Comparison of ENCODE assay signal across 21 cellular contexts in the genomic region with DNA sequence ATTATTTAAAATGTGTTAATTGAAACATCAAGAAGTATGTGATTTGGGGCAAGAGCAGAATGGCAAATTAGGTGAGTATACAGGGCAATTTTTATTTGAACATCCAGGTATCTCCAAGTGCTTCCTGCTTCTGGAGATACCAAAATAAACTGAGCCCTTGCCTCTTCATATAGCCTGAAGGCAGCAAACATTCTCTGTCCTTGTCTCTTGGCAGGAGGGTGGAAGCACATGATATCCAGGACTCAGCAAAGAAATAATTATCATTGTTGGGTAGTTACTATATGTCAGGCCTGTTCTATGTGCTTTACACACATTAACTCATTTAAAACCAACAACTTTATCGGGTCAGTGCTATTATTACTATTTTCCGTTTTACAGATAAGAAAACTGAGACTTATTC. TPM values are rescaled to one million over a fixed set of nuclear protein-coding genes. Genes with fewer than 3 reads are reported as not detected.
DNase-seq lines count a peak whose midpoint lies in the region; ATAC-seq and TF ChIP-seq lines count a peak whose summit lies in the region.
"Had no signal": no experiment of that assay in that cellular context is flagged by ENCODE, and none has a peak within 500 bp of the region (broad histone marks: within the 10 kb centered on the region; RNA-seq: fewer than 3 reads in every experiment).

No MANE protein-coding gene starts in this region.

- no peak for TF ChIP-seq CTCF in left ventricle myocardium inferior (IDR thresholded peaks at IDR 0.05; ENCODE audit: borderline replicate concordance)
- no peak for TF ChIP-seq CTCF in osteoblast (IDR thresholded peaks at IDR 0.05; ENCODE audit: extremely low read depth, low read depth, low read length)

- DNase-seq in NCI-H345 (lab: John Stamatoyannopoulos, UW) (peak; percentile 20), NCI-H345 treated with DMSO at 0.1 percent for 48 hours (lab: John Stamatoyannopoulos, UW; ENCODE audit: unreplicated experiment) (no peak), NCI-H69 (lab: John Stamatoyannopoulos, UW) (peak; percentile 91), left ventricle myocardium inferior (no peak), osteoblast (ENCODE audit: insufficient read length, low spot score, missing footprints) (peak; percentile 17)
- DNase-seq in stimulated activated CD8-positive, alpha-beta memory T cell treated with anti-CD3 and anti-CD28 coated beads, Interleukin-4, amount 100 ng/mL, for 48 hours: no peak
- no peak for DNase-seq in activated T-helper 1 cell treated with anti-CD3 and anti-CD28 coated beads, Interleukin-12 subunit alpha, Interleukin-12 subunit beta, Interleukin-2, Interleukin-4 antibody, amounts not matched to agents 30 ng/mL and 10 ng/mL and 1 ng/mL, durations not matched to agents 14 hours and 24 hours and 36 hours (ENCODE audit: low spot score)
- DNase-seq: CD4-positive, alpha-beta memory T cell; DND-41; GDM1; GOT3; KBM-7; NCI-H1048; NCI-H1436 treated with DMSO at 0.1 percent for 48 hours; NCI-H2107; NCI-H2227 treated with DMSO at 0.1 percent for 48 hours; SW 1271 had no signal

- H3K36me3 ChIP-seq in left ventricle myocardium inferior (no peaks in the 10 kb centered on the region), osteoblast (ENCODE audit: insufficient read depth, low read length) (no peaks in the 10 kb centered on the region)
- H3K36me3 ChIP-seq: SJSA1 had no signal

- H3K4me3 ChIP-seq in left ventricle myocardium inferior (no peak overlapping the region), osteoblast (ENCODE audit: insufficient read depth, low read length) (no peak overlapping the region)
- H3K4me3 ChIP-seq: GM12878, SJSA1 had no signal

- no peaks in the 10 kb centered on the region for H3K27me3 ChIP-seq in left ventricle myocardium inferior (ENCODE audit: low read depth)
- H3K27me3 ChIP-seq in osteoblast (ENCODE audit: insufficient read depth, low read length): no peaks in the 10 kb centered on the region
- H3K27me3 ChIP-seq: SJSA1 had no signal

- H2AFZ ChIP-seq in osteoblast (ENCODE audit: low read length): no peak overlapping the region

- no peak overlapping the region for H3K4me2 ChIP-seq in osteoblast (ENCODE audit: insufficient read depth, low read length)

- peak overlapping the region; percentile 54 for H3K27ac ChIP-seq in left ventricle myocardium inferior (replicated peaks)
- H3K27ac ChIP-seq in osteoblast (ENCODE audit: low read depth, low read length): no peak overlapping the region
- H3K27ac ChIP-seq: RWPE1, SJSA1 had no signal

- no peaks in the 10 kb centered on the region for H3K9me3 ChIP-seq in left ventricle myocardium inferior (replicated peaks)
- no peaks in the 10 kb centered on the region for H3K9me3 ChIP-seq in osteoblast (ENCODE audit: low read depth, low read length)
- H3K9me3 ChIP-seq: SJSA1 had no signal

- H3K4me1 Mint-ChIP-seq in activated T-helper 1 cell treated with anti-CD3 and anti-CD28 coated beads, Interleukin-12 subunit alpha, Interleukin-12 subunit beta, Interleukin-2, Interleukin-4 antibody, amounts not matched to agents 30 ng/mL and 10 ng/mL and 1 ng/mL, durations not matched to agents 14 hours and 24 hours and 36 hours (ENCODE audit: low read depth): no peaks in the 10 kb centered on the region
- H3K4me1 Mint-ChIP-seq: CD4-positive, alpha-beta memory T cell had no signal

- ATAC-seq in HG03457 (IDR thresholded peaks at IDR 0.05; ENCODE audit: unreplicated experiment): no peak
- ATAC-seq: GM12878 had no signal

- no peaks in the 10 kb centered on the region for H3K9me3 Mint-ChIP-seq in activated T-helper 1 cell treated with anti-CD3 and anti-CD28 coated beads, Interleukin-12 subunit alpha, Interleukin-12 subunit beta, Interleukin-2, Interleukin-4 antibody, amounts not matched to agents 30 ng/mL and 10 ng/mL and 1 ng/mL, durations not matched to agents 14 hours and 24 hours and 36 hours

- no peak overlapping the region for H3K4me3 Mint-ChIP-seq in activated T-helper 1 cell treated with anti-CD3 and anti-CD28 coated beads, Interleukin-12 subunit alpha, Interleukin-12 subunit beta, Interleukin-2, Interleukin-4 antibody, amounts not matched to agents 30 ng/mL and 10 ng/mL and 1 ng/mL, durations not matched to agents 14 hours and 24 hours and 36 hours
- H3K4me3 Mint-ChIP-seq: CD4-positive, alpha-beta memory T cell had no signal

- intact Hi-C loops in left ventricle myocardium inferior (cut with micrococcal nuclease): no loop called here
- intact Hi-C loops in activated T-helper 1 cell treated with anti-CD3 and anti-CD28 coated beads, Interleukin-12 subunit alpha, Interleukin-12 subunit beta, Interleukin-2, Interleukin-4 antibody, amounts not matched to agents 30 ng/mL and 10 ng/mL and 1 ng/mL, durations not matched to agents 14 hours and 24 hours and 36 hours (cut with micrococcal nuclease): no loop called here

- H3K79me2 ChIP-seq in osteoblast (ENCODE audit: insufficient read depth, low read length): peaks cover 25% of the 10 kb centered on the region

- H3K4me1 ChIP-seq in left ventricle myocardium inferior: peaks cover 53% of the 10 kb centered on the region
- no peaks in the 10 kb centered on the region for H3K4me1 ChIP-seq in osteoblast (ENCODE audit: insufficient read depth, low read length)
- H3K4me1 ChIP-seq: SJSA1 had no signal

- H4K20me1 ChIP-seq in osteoblast (ENCODE audit: insufficient read depth, low read length): no peaks in the 10 kb centered on the region

- H3K27ac Mint-ChIP-seq in activated T-helper 1 cell treated with anti-CD3 and anti-CD28 coated beads, Interleukin-12 subunit alpha, Interleukin-12 subunit beta, Interleukin-2, Interleukin-4 antibody, amounts not matched to agents 30 ng/mL and 10 ng/mL and 1 ng/mL, durations not matched to agents 14 hours and 24 hours and 36 hours: no peak overlapping the region
- H3K27ac Mint-ChIP-seq: CD4-positive, alpha-beta memory T cell had no signal

- no peaks in the 10 kb centered on the region for H3K27me3 Mint-ChIP-seq in activated T-helper 1 cell treated with anti-CD3 and anti-CD28 coated beads, Interleukin-12 subunit alpha, Interleukin-12 subunit beta, Interleukin-2, Interleukin-4 antibody, amounts not matched to agents 30 ng/mL and 10 ng/mL and 1 ng/mL, durations not matched to agents 14 hours and 24 hours and 36 hours (ENCODE audit: insufficient read depth)
- H3K27me3 Mint-ChIP-seq: CD4-positive, alpha-beta memory T cell had no signal

- H3K36me3 Mint-ChIP-seq in activated T-helper 1 cell treated with anti-CD3 and anti-CD28 coated beads, Interleukin-12 subunit alpha, Interleukin-12 subunit beta, Interleukin-2, Interleukin-4 antibody, amounts not matched to agents 30 ng/mL and 10 ng/mL and 1 ng/mL, durations not matched to agents 14 hours and 24 hours and 36 hours (ENCODE audit: low read depth): no peaks in the 10 kb centered on the region
- H3K36me3 Mint-ChIP-seq: CD4-positive, alpha-beta memory T cell had no signal

RNA-seq across cellular contexts. Expression of gene LIN7A, which starts 12.5 kb away (rescaled TPM):
- total RNA-seq in left ventricle myocardium inferior (11.9 TPM), osteoblast (6.5 and 11.5 TPM in 2 replicates)
- total RNA-seq in activated T-helper 1 cell treated with anti-CD3 and anti-CD28 coated beads, Interleukin-12 subunit alpha, Interleukin-12 subunit beta, Interleukin-2, Interleukin-4 antibody, amounts not matched to agents 30 ng/mL and 10 ng/mL and 1 ng/mL, durations not matched to agents 14 hours and 24 hours and 36 hours: 1.5 and 2.1 TPM in 2 replicates
- total RNA-seq: CD4-positive, alpha-beta memory T cell had no signal

Comparison
In these comparisons a context has a peak if more than half of its experiments do, and no peak if none do; other contexts are left out.
1. DNase-seq: peak in NCI-H345 (single experiment), NCI-H69 (single experiment) and osteoblast (single experiment); none in NCI-H345 treated with DMSO at 0.1 percent for 48 hours (single experiment), left ventricle myocardium inferior (single experiment), stimulated activated CD8-positive, alpha-beta memory T cell treated with anti-CD3 and anti-CD28 coated beads, Interleukin-4, amount 100 ng/mL, for 48 hours (single experiment) and activated T-helper 1 cell treated with anti-CD3 and anti-CD28 coated beads, Interleukin-12 subunit alpha, Interleukin-12 subunit beta, Interleukin-2, Interleukin-4 antibody, amounts not matched to agents 30 ng/mL and 10 ng/mL and 1 ng/mL, durations not matched to agents 14 hours and 24 hours and 36 hours (single experiment).